ENCODE assay signal across 8 cellular contexts in the genomic region with DNA sequence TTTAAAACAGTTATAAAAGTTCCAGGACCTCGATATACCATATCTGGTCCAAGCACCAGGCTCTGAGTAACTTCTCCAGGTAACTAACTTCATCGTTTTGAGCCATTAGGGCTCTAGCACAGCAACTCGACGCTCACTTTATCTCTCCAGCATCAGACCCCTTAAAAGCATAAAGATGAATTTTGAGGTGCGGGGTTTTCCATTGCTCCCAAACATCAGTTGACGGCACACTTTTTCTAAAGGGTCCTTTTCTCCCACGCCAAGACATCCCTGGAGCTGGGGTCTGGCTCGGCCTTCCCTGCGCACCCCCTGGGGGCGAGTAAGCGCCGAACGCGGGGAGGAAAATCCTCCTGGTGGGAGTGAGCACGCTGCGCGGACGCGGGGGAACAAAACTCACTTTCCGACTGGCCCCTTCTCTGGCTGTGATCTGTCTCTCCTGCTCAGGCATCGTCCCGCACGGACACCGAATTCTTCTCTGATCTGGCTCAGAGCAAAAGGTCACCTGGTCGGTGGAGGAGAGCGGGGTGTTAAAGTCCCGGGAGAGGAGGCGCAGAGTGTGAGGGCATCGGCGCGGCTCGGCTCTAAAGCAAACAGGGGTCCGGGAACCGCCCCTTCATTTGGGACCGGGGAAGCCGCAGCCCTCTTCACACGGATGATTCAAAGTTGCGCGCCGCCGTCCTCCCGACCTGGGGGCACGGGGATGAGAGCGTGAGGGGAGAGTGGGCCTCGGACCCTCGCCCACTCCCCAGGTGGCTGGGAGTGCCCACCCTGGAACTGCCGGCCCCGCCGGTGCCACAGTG. TPM values are rescaled to one million over a fixed set of nuclear protein-coding genes. Genes with fewer than 3 reads are reported as not detected.
A peak's percentile ranks its signal among the peaks of the same experiment; 100 is the strongest.
DNase-seq lines count a peak whose midpoint lies in the region; ATAC-seq and TF ChIP-seq lines count a peak whose summit lies in the region.

A gene (minus strand): TSS at position 561 of the 800 bp plus-strand sequence. CDS start 113 bp downstream, at position 448.

- peaks cover 28% of the 10 kb centered on the region for H3K27me3 ChIP-seq in CD4-positive, alpha-beta T cell (ENCODE audit: control insufficient read depth, insufficient read depth, low read length)
- H3K27me3 ChIP-seq in GM23248 (replicated peaks; ENCODE audit: insufficient read depth) (peaks cover 22% of the 10 kb centered on the region), Panc1 (ENCODE audit: control insufficient read depth, insufficient read depth, low read length) (no peaks in the 10 kb centered on the region), spleen (replicated peaks in 1 of 7) (peaks cover 0 to 33% (median 8%) of the 10 kb centered on the region in 7 donors)

- no peak for ATAC-seq in CD4-positive, alpha-beta T cell (ENCODE audit: poor library complexity)
- peak; percentile 55 for ATAC-seq in Panc1
- no peak for ATAC-seq in GM18520 (IDR thresholded peaks at IDR 0.05; ENCODE audit: unreplicated experiment)

- peaks cover 24% of the 10 kb centered on the region for H3K4me1 Mint-ChIP-seq in CD4-positive, alpha-beta T cell (ENCODE audit: low read depth)

- DNase-seq in CD4-positive, alpha-beta T cell: peak in 7 of 10 experiments; percentile 1 to 36 (median 6)
- DNase-seq in GM23248 (peak; percentile 42), Panc1 (ENCODE audit: low read depth, low spot score) (no peak), astrocyte of the cerebellum (ENCODE audit: low read depth) (no peak), spleen (peak; percentile 85), SIG-M5 treated with dmso at 0.1 percent for 504 hours (lab: John Stamatoyannopoulos, UW; ENCODE audit: unreplicated experiment) (no peak)

- intact Hi-C loops in CD4-positive, alpha-beta T cell (cut with DNase I, micrococcal nuclease): loop anchor here (2.0 to 10.0 kb wide), 8 partner anchors 59 to 604 kb away; a partner anchor contains a TSS
- intact Hi-C loops in Panc1 (cut with micrococcal nuclease; ENCODE audit: unreplicated experiment): no loop called here
- intact Hi-C loops in spleen (cut with DNase I; ENCODE audit: low total_unique reads): loop anchor here (10.0 kb wide), 2 partner anchors 184 to 444 kb away; a partner anchor contains a TSS

- H3K9ac ChIP-seq in GM23248: peak within 1 kb of the TSS; percentile 95

- peaks cover 12% of the 10 kb centered on the region for H3K27me3 Mint-ChIP-seq in CD4-positive, alpha-beta T cell

- H3K4me3 Mint-ChIP-seq in CD4-positive, alpha-beta T cell: peak within 1 kb of the TSS; percentile 92

- POLR2A ChIA-PET in CD4-positive, alpha-beta T cell (lab: Charles Lee): interaction anchor here (1.2 to 2.1 kb wide), 4 partner anchors 43 to 558 kb away, joined by 3 to 19 read pairs (median 8); a partner anchor contains a TSS
- POLR2A ChIA-PET in Panc1 (lab: Charles Lee): no interaction called here

- no peaks in the 10 kb centered on the region for H3K9me3 ChIP-seq in CD4-positive, alpha-beta T cell (ENCODE audit: control insufficient read depth, low read length)
- H3K9me3 ChIP-seq in GM23248 (ENCODE audit: low read depth) (no peaks in the 10 kb centered on the region), Panc1 (ENCODE audit: control insufficient read depth, insufficient read depth, low read depth, low read length) (no peaks in the 10 kb centered on the region), iPS-18c (ENCODE audit: control insufficient read depth, insufficient read depth, low read length) (peaks cover 4% of the 10 kb centered on the region), spleen (no peaks in the 10 kb centered on the region)

- no peaks in the 10 kb centered on the region for H4K20me1 ChIP-seq in GM23248 (ENCODE audit: insufficient read depth)

- H3K79me2 ChIP-seq in GM23248 (ENCODE audit: insufficient read depth): peaks cover 38% of the 10 kb centered on the region

- peak within 1 kb of the TSS; percentile 84 for H3K27ac Mint-ChIP-seq in CD4-positive, alpha-beta T cell

- peak within 1 kb of the TSS; percentile 94 for H3K4me3 ChIP-seq in GM23248
- peak within 1 kb of the TSS; percentile 98 to 99 for H3K4me3 ChIP-seq in Panc1 (ENCODE audit: low read depth in 2 of 2, low read length in 2 of 2)
- H3K4me3 ChIP-seq in astrocyte of the cerebellum (ENCODE audit: low read depth, low read length): peak within 1 kb of the TSS; percentile 69
- peak within 1 kb of the TSS; percentile 96 for H3K4me3 ChIP-seq in iPS-18c (ENCODE audit: insufficient read depth, low read depth, low read length)
- H3K4me3 ChIP-seq in spleen: peak within 1 kb of the TSS; percentile 82 to 100 (median 98)

- H3K4me2 ChIP-seq in GM23248 (ENCODE audit: unreplicated experiment): peak within 1 kb of the TSS; percentile 90

- in situ Hi-C loops in GM23248 (cut with MboI) (no loop called here), Panc1 (cut with HindIII; ENCODE audit: low pct_unique_long_range_greater_than_20kb, low sequenced_read_pairs) (no loop called here), astrocyte of the cerebellum (cut with HindIII; ENCODE audit: low sequenced_read_pairs) (no loop called here)

- 6% methylated on average over 39 to 41 of the region's 49 CpGs for WGBS in GM23248 (ENCODE audit: low coverage in 1 of 2, low lambda C conversion rate in 2 of 2, missing lambda C conversion rate in 2 of 2), 2 experiments
- 3 to 11% (median 3%) methylated on average over 18 to 49 of the region's 49 CpGs for WGBS in spleen, 5 donors

- no peaks in the 10 kb centered on the region for H3K9me2 ChIP-seq in GM23248 (ENCODE audit: insufficient read depth)

- H3K27ac ChIP-seq in CD4-positive, alpha-beta T cell (ENCODE audit: low read depth, low read length): no peak within 1 kb of the TSS
- H3K27ac ChIP-seq in GM23248 (peak within 1 kb of the TSS; percentile 64), Panc1 (ENCODE audit: low read length) (peak within 1 kb of the TSS; percentile 89), spleen (peak within 1 kb of the TSS; percentile 13 to 83 (median 70))

- TF ChIP-seq CTCF in CD4-positive, alpha-beta T cell (IDR thresholded peaks at IDR 0.05): no peak
- no peak for TF ChIP-seq CTCF in Panc1 (IDR thresholded peaks at IDR 0.05)
- TF ChIP-seq CTCF in astrocyte of the cerebellum (IDR thresholded peaks at IDR 0.05; ENCODE audit: low read depth, low read length, missing control alignments): peak; percentile 22
- TF ChIP-seq CTCF in spleen (IDR thresholded peaks at IDR 0.05 in 8 of 11, conservative IDR thresholded peaks at IDR 0.05 in 3 of 11): peak in 1 of 11 experiments; percentile 6

- H3K9me3 Mint-ChIP-seq in CD4-positive, alpha-beta T cell: no peaks in the 10 kb centered on the region

- CTCF ChIA-PET in CD4-positive, alpha-beta T cell (lab: Charles Lee): no interaction called here
- CTCF ChIA-PET in Panc1 (lab: Charles Lee): no interaction called here

- no peak for TF ChIP-seq POLR2A in spleen (IDR thresholded peaks at IDR 0.05)

- H3K4me1 ChIP-seq in GM23248 (ENCODE audit: insufficient read depth): peaks cover 9% of the 10 kb centered on the region
- H3K4me1 ChIP-seq in Panc1 (ENCODE audit: control insufficient read depth, insufficient read depth, low read length): peaks cover 8% of the 10 kb centered on the region
- peaks cover 17 to 49% (median 34%) of the 10 kb centered on the region in 6 donors for H3K4me1 ChIP-seq in spleen

- peaks cover 16% of the 10 kb centered on the region for H3K36me3 Mint-ChIP-seq in CD4-positive, alpha-beta T cell (ENCODE audit: low read depth)

- no TSS peak for BruUV-seq in Panc1 (replicated peaks; lab: Mats Ljungman, UMichigan)

- no peaks in the 10 kb centered on the region for H3F3A ChIP-seq in GM23248 (ENCODE audit: insufficient read depth)

- peak within 1 kb of the TSS; percentile 97 for H2AFZ ChIP-seq in GM23248

- H3K36me3 ChIP-seq in GM23248 (ENCODE audit: low read depth) (no peaks in the 10 kb centered on the region), Panc1 (ENCODE audit: control insufficient read depth, insufficient read depth, low read length) (peaks cover 6% of the 10 kb centered on the region; the same call in 1 of the 2 replicates), spleen (peaks cover 0 to 11% (median 0%) of the 10 kb centered on the region in 6 donors)

RNA-seq across cellular contexts. Expression of the gene that starts here (rescaled TPM):
- 1 to 10 TPM in 1 of 2 experiments, under 1 TPM in 1; 0.85 to 1.2 TPM for total RNA-seq in CD4-positive, alpha-beta T cell
- total RNA-seq in GM23248 (2014; rRNA removed; shearing (Covaris generic)): 0.32 and 1.5 TPM in 2 replicates
- polyA plus RNA-seq in GM23248 (2016; fragmentation: Nextera tagmentation; extraction: Ambion mirVana) (0.09 and 0.10 TPM in 2 replicates), spleen (under 1 TPM; 0.17 to 0.32 (median 0.24) TPM)
- total RNA-seq in Panc1 (2021; ENCODE audit: unreplicated experiment) (19.6 TPM), spleen (1 to 10 TPM; 1.4 to 3.7 (median 2.8) TPM)
- 18.6 TPM for polyA plus RNA-seq in Panc1 (2012; ENCODE audit: insufficient read length)

Comparison
In these comparisons a context has a peak if more than half of its experiments do, and no peak if none do; other contexts are left out.
1. DNase-seq: peak in CD4-positive, alpha-beta T cell (7 of 10), GM23248 (single experiment) and spleen (single experiment); none in Panc1 (single experiment), astrocyte of the cerebellum (single experiment) and SIG-M5 treated with dmso at 0.1 percent for 504 hours (single experiment).
2. Peak in every context shown above with its lines, with median percentiles within 50 percentile points of each other: H3K4me3 ChIP-seq.